ENCODE assay signal across 8 cellular contexts in genomic region chr12:120709976-120710804, GRCh38. TPM values are rescaled to one million over a fixed set of nuclear protein-coding genes. Genes with fewer than 3 reads are reported as not detected.
DNase-seq lines count a peak whose midpoint lies in the region; ATAC-seq and TF ChIP-seq lines count a peak whose summit lies in the region.

Gene UNC119B, plus strand, starts transcription at chr12:120710458. Its CDS starts 17 bp downstream, at chr12:120710475.

- H3K36me3 ChIP-seq in Caco-2 (ENCODE audit: control insufficient read depth, insufficient read depth, low read length): no peaks in the 10 kb centered on the region; the same call in 1 of the 2 replicates
- peaks cover 19% of the 10 kb centered on the region for H3K36me3 ChIP-seq in adipocyte (ENCODE audit: control insufficient read depth, insufficient read depth, low read length, severe bottlenecking)
- H3K36me3 ChIP-seq in left ventricle myocardium inferior: peaks cover 16% of the 10 kb centered on the region
- H3K36me3 ChIP-seq in upper lobe of left lung: peaks cover 0 to 18% (median 11%) of the 10 kb centered on the region in 4 donors

- 2 to 6% methylated on average over 4 to 39 of the region's 76 CpGs for WGBS in upper lobe of left lung, 2 donors

- H3K9ac ChIP-seq in adipocyte (ENCODE audit: low read length): peak within 1 kb of the TSS; percentile 91

- intact Hi-C loops in Caco-2 (cut with micrococcal nuclease; ENCODE audit: unreplicated experiment): no loop called here
- intact Hi-C loops in T-helper 1 cell treated with Interleukin-12 subunit alpha and Interleukin-12 subunit beta and Interleukin-4 antibody, amounts not matched to agents 30 ng/mL and 1 ng/mL, for 36 hours (cut with micrococcal nuclease): loop anchor here (1.0 to 5.0 kb wide), 5 partner anchors 15 to 402 kb away; partner anchors contain the start of genes ACADS and SPPL3
- intact Hi-C loops in left ventricle myocardium inferior (cut with micrococcal nuclease): loop anchor here (5.0 kb wide), 1 partner anchor 63 kb away; no protein-coding TSS in a partner anchor

- H3K36me3 Mint-ChIP-seq in Caco-2 (ENCODE audit: insufficient read depth, unreplicated experiment) (peaks cover 31% of the 10 kb centered on the region), progenitor cell of endocrine pancreas (ENCODE audit: insufficient read depth) (peaks cover 9% of the 10 kb centered on the region)

- H3K27me3 Mint-ChIP-seq in Caco-2 (ENCODE audit: insufficient read depth, unreplicated experiment) (no peaks in the 10 kb centered on the region), progenitor cell of endocrine pancreas (no peaks in the 10 kb centered on the region)

- DNase-seq in Caco-2 (peak; percentile 61 to 82), KG1 (lab: John Stamatoyannopoulos, UW) (peak; percentile 16), adipocyte (ENCODE audit: low read depth) (peak; percentile 80), left ventricle myocardium inferior (peak; percentile 78), progenitor cell of endocrine pancreas (ENCODE audit: low spot score, unreplicated experiment) (peak; percentile 62), upper lobe of left lung (peak; percentile 69 to 95)

- TF ChIP-seq POLR2A in upper lobe of left lung (IDR thresholded peaks at IDR 0.05): peak in 2 of 4 donors; percentile 34 to 70

- peak within 1 kb of the TSS; percentile 91 for H3K27ac ChIP-seq in left ventricle myocardium inferior (replicated peaks)
- H3K27ac ChIP-seq in upper lobe of left lung: peak within 1 kb of the TSS; percentile 68 to 94 (median 85)

- BruUV-seq in Caco-2 (replicated peaks; lab: Mats Ljungman, UMichigan): no TSS peak

- no peaks in the 10 kb centered on the region for H3K9me3 Mint-ChIP-seq in Caco-2 (ENCODE audit: unreplicated experiment)
- no peaks in the 10 kb centered on the region for H3K9me3 Mint-ChIP-seq in progenitor cell of endocrine pancreas (ENCODE audit: low read depth)

- no peak for TF ChIP-seq EP300 in upper lobe of left lung (IDR thresholded peaks at IDR 0.05)

- H3K9me3 ChIP-seq in Caco-2: no peaks in the 10 kb centered on the region
- no peaks in the 10 kb centered on the region for H3K9me3 ChIP-seq in adipocyte (ENCODE audit: control insufficient read depth, low read length)
- H3K9me3 ChIP-seq in left ventricle myocardium inferior (replicated peaks): no peaks in the 10 kb centered on the region
- no peaks in the 10 kb centered on the region for H3K9me3 ChIP-seq in upper lobe of left lung

- POLR2A ChIA-PET in Caco-2 (lab: Charles Lee): interaction anchor here (0.6 to 0.8 kb wide), 5 partner anchors 14 to 528 kb away, joined by 3 to 19 read pairs (median 7); partner anchors contain the start of gene DYNLL1

- H3K4me1 Mint-ChIP-seq in Caco-2 (ENCODE audit: low read depth, unreplicated experiment): peaks cover 12% of the 10 kb centered on the region
- peaks cover 20% of the 10 kb centered on the region for H3K4me1 Mint-ChIP-seq in progenitor cell of endocrine pancreas (ENCODE audit: low read depth)

- ATAC-seq in GM21423 (IDR thresholded peaks at IDR 0.05; ENCODE audit: unreplicated experiment) (peak; percentile 64), upper lobe of left lung (ENCODE audit: low FRiP score in 2 of 2) (peak; percentile 84 to 96)

- CTCF ChIA-PET in Caco-2 (lab: Charles Lee): interaction anchor here (0.5 to 0.9 kb wide), 4 partner anchors 18 to 125 kb away, joined by 3 to 9 read pairs (median 4); partner anchors contain the start of gene CABP1

- TF ChIP-seq CTCF in Caco-2 (IDR thresholded peaks at IDR 0.05; ENCODE audit: insufficient read depth in 1 of 2, low read depth in 1 of 2, low read length in 1 of 2, severe bottlenecking in 1 of 2, unreplicated experiment in 1 of 2): no peak
- no peak for TF ChIP-seq CTCF in left ventricle myocardium inferior (IDR thresholded peaks at IDR 0.05; ENCODE audit: borderline replicate concordance)
- TF ChIP-seq CTCF in progenitor cell of endocrine pancreas (IDR thresholded peaks at IDR 0.05; ENCODE audit: unreplicated experiment): no peak
- no peak for TF ChIP-seq CTCF in upper lobe of left lung (IDR thresholded peaks at IDR 0.05)

- H3K4me1 ChIP-seq in Caco-2: peaks cover 9% of the 10 kb centered on the region
- peaks cover 16% of the 10 kb centered on the region for H3K4me1 ChIP-seq in adipocyte (ENCODE audit: control insufficient read depth, insufficient read depth, low read length)
- H3K4me1 ChIP-seq in left ventricle myocardium inferior: peaks cover 44% of the 10 kb centered on the region
- peaks cover 16 to 29% (median 26%) of the 10 kb centered on the region in 4 donors for H3K4me1 ChIP-seq in upper lobe of left lung

- H3K27ac Mint-ChIP-seq in Caco-2 (ENCODE audit: unreplicated experiment) (peak within 1 kb of the TSS; percentile 45), progenitor cell of endocrine pancreas (peak within 1 kb of the TSS; percentile 78)

- H3K27me3 ChIP-seq in Caco-2 (replicated peaks; ENCODE audit: control insufficient read depth, insufficient read depth, low read length) (no peaks in the 10 kb centered on the region), adipocyte (replicated peaks; ENCODE audit: control insufficient read depth, insufficient read depth, low read length) (no peaks in the 10 kb centered on the region), left ventricle myocardium inferior (ENCODE audit: low read depth) (no peaks in the 10 kb centered on the region), upper lobe of left lung (no peaks in the 10 kb centered on the region)

- H3K4me3 Mint-ChIP-seq in Caco-2 (ENCODE audit: unreplicated experiment): peak within 1 kb of the TSS; percentile 80
- H3K4me3 Mint-ChIP-seq in progenitor cell of endocrine pancreas (ENCODE audit: low read depth): peak within 1 kb of the TSS; percentile 79

- H3K4me3 ChIP-seq in Caco-2 (ENCODE audit: low read depth, low read length) (peak within 1 kb of the TSS; percentile 70), adipocyte (ENCODE audit: low read length) (peak within 1 kb of the TSS; percentile 90), left ventricle myocardium inferior (peak within 1 kb of the TSS; percentile 76), upper lobe of left lung (peak within 1 kb of the TSS; percentile 74 to 99 (median 88))

RNA-seq across cellular contexts. Expression of gene UNC119B, which starts in this region (rescaled TPM):
- total RNA-seq in Caco-2 (2022) (39.1 and 44.4 TPM in 2 replicates), left ventricle myocardium inferior (11.5 TPM), progenitor cell of endocrine pancreas (62.5 and 66.6 TPM in 2 replicates), upper lobe of left lung (10 to 100 TPM; 18.8 to 28.7 (median 22.8) TPM)
- total RNA-seq in T-helper 1 cell treated with Interleukin-12 subunit alpha and Interleukin-12 subunit beta and Interleukin-4 antibody, amounts not matched to agents 30 ng/mL and 1 ng/mL, for 36 hours: 20.3 and 20.6 TPM in 2 replicates

Comparison
In these comparisons a context has a peak if more than half of its experiments do, and no peak if none do; other contexts are left out.
1. Peak in every context shown above with its lines: DNase-seq, ATAC-seq, H3K4me3 ChIP-seq and H3K27ac ChIP-seq.
2. DNase-seq: peak in every context shown above with its lines; median percentile 82 in upper lobe of left lung; 80 in adipocyte; 78 in left ventricle myocardium inferior; 72 in Caco-2; 62 in progenitor cell of endocrine pancreas; 16 in KG1.